Comparison of ENCODE assay signal across 12 cellular contexts in genomic region chr12:47160296-47161244, GRCh38.
"Had no signal": no experiment of that assay in that cellular context is flagged by ENCODE, and none has a peak within 500 bp of the region (broad histone marks: within the 10 kb centered on the region; RNA-seq: fewer than 3 reads in every experiment).

No MANE protein-coding gene starts in this region.

- H3K36me3 ChIP-seq: ascending aorta, neutrophil, vagina had no signal

- H3K9ac ChIP-seq: parathyroid adenoma had no signal

- H3K27ac Mint-ChIP-seq: activated naive CD4-positive, alpha-beta T cell treated with anti-CD3 and anti-CD28 coated beads, Interleukin-2, amount 10 ng/mL, durations not matched to agents 7 days and 5 days; naive thymus-derived CD8-positive, alpha-beta T cell had no signal

- ATAC-seq: activated CD4-positive, CD25-positive, alpha-beta regulatory T cell treated with anti-CD3 and anti-CD28 coated beads, Interleukin-2, amount 50 U/mL, for 24 hours; naive thymus-derived CD8-positive, alpha-beta T cell had no signal

- H3K4me1 ChIP-seq: parathyroid adenoma had no signal

- FAIRE-seq: bronchial epithelial cell, islet of Langerhans had no signal

- H3K4me3 ChIP-seq: ascending aorta, tibial artery, vagina had no signal

- H3K9me3 ChIP-seq: neutrophil, tibial artery, vagina had no signal

- H3K27me3 Mint-ChIP-seq: activated naive CD4-positive, alpha-beta T cell treated with anti-CD3 and anti-CD28 coated beads, Interleukin-2, amount 10 ng/mL, durations not matched to agents 7 days and 5 days; naive thymus-derived CD8-positive, alpha-beta T cell had no signal

- DNase-seq: activated CD4-positive, alpha-beta T cell treated with anti-CD3 and anti-CD28 coated beads, Interleukin-2, amount 50 U/mL, for 1 hour; activated naive CD4-positive, alpha-beta T cell treated with anti-CD3 and anti-CD28 coated beads, Interleukin-2, amount 10 ng/mL, durations not matched to agents 7 days and 5 days; naive thymus-derived CD8-positive, alpha-beta T cell; stimulated activated naive CD4-positive, alpha-beta T cell; tibial artery had no signal

- H3K27me3 ChIP-seq: ascending aorta, neutrophil, tibial artery, vagina had no signal

- H2AFZ ChIP-seq: parathyroid adenoma had no signal

- H3K27ac ChIP-seq: ascending aorta, neutrophil, parathyroid adenoma, tibial artery, vagina had no signal

- H3K4me3 Mint-ChIP-seq: activated naive CD4-positive, alpha-beta T cell treated with anti-CD3 and anti-CD28 coated beads, Interleukin-2, amount 10 ng/mL, durations not matched to agents 7 days and 5 days; naive thymus-derived CD8-positive, alpha-beta T cell had no signal
